Comparison of ENCODE assay signal across 26 cellular contexts in genomic region chr2:64753384-64753783, GRCh38.
A peak's percentile ranks its signal among the peaks of the same experiment; 100 is the strongest.
DNase-seq lines count a peak whose midpoint lies in the region; ATAC-seq and TF ChIP-seq lines count a peak whose summit lies in the region.
"Had no signal": no experiment of that assay in that cellular context is flagged by ENCODE, and none has a peak within 500 bp of the region (broad histone marks: within the 10 kb centered on the region; RNA-seq: fewer than 3 reads in every experiment).

No MANE protein-coding gene starts in this region.

- H3K27me3 ChIP-seq in CD4-positive, CD25-positive, alpha-beta regulatory T cell (ENCODE audit: control insufficient read depth, insufficient read depth, low read length): no peaks in the 10 kb centered on the region
- H3K27me3 ChIP-seq: SJSA1, tibial nerve had no signal

- TF ChIP-seq CTCF in neural crest cell (conservative IDR thresholded peaks at IDR 0.05) (no peak), CD14-positive monocyte (IDR thresholded peaks at IDR 0.05) (no peak)

- DNase-seq in CD4-positive, CD25-positive, alpha-beta regulatory T cell: no peak
- DNase-seq in G401 (ENCODE audit: low spot score): peak; percentile 19
- DNase-seq in activated T-helper 1 cell treated with anti-CD3 and anti-CD28 coated beads, Interleukin-12 subunit alpha, Interleukin-12 subunit beta, Interleukin-2, Interleukin-4 antibody, amounts not matched to agents 30 ng/mL and 10 ng/mL and 1 ng/mL, durations not matched to agents 14 hours and 24 hours and 36 hours (ENCODE audit: low spot score): no peak
- no peak for DNase-seq in neural crest cell (ENCODE audit: low read depth, low spot score)
- DNase-seq in SKM-1 (lab: John Stamatoyannopoulos, UW; ENCODE audit: unreplicated experiment): no peak
- DNase-seq in Right ventricle myocardium superior: no peak
- no peak for DNase-seq in CD14-positive monocyte (ENCODE audit: low spot score)
- DNase-seq: activated CD4-positive, alpha-beta T cell treated with anti-CD3 and anti-CD28 coated beads, Interleukin-2, amount 10 ng/mL, durations not matched to agents 7 days and 5 days; activated gamma-delta T cell treated with Interleukin-2 at 50 U/mL for 16 hours; activated naive CD8-positive, alpha-beta T cell treated with anti-CD3 and anti-CD28 coated beads, Interleukin-2, amount 50 U/mL, for 24 hours; activated T-cell treated with anti-CD3 and anti-CD28 coated beads, Interleukin-2, amount 50 U/mL, for 4 hours; central memory CD4-positive, alpha-beta T cell; NCI-H1092; NCI-H1694 treated with DMSO at 0.1 percent for 48 hours; NCI-H2227 treated with DMSO at 0.1 percent for 48 hours; NCI-H526 treated with DMSO at 0.1 percent for 48 hours; stimulated activated CD4-positive, alpha-beta T cell treated with anti-CD3 and anti-CD28 coated beads, Interleukin-12 subunit alpha, Interleukin-12 subunit beta, amount 100 ng/mL, for 4 hours; stimulated activated CD4-positive, alpha-beta T cell treated with anti-CD3 and anti-CD28 coated beads, Interleukin-2, amount 100 ng/mL, for 48 hours; T-cell had no signal

- no peak overlapping the region for H3K27ac Mint-ChIP-seq in CD4-positive, CD25-positive, alpha-beta regulatory T cell
- H3K27ac Mint-ChIP-seq in activated T-helper 1 cell treated with anti-CD3 and anti-CD28 coated beads, Interleukin-12 subunit alpha, Interleukin-12 subunit beta, Interleukin-2, Interleukin-4 antibody, amounts not matched to agents 30 ng/mL and 10 ng/mL and 1 ng/mL, durations not matched to agents 14 hours and 24 hours and 36 hours: no peak overlapping the region
- H3K27ac Mint-ChIP-seq in neural crest cell (ENCODE audit: unreplicated experiment): no peak overlapping the region
- H3K27ac Mint-ChIP-seq in CD14-positive monocyte: no peak overlapping the region
- H3K27ac Mint-ChIP-seq: activated naive CD8-positive, alpha-beta T cell treated with anti-CD3 and anti-CD28 coated beads, Interleukin-2, amount 50 U/mL, for 24 hours; memory B cell had no signal

- ATAC-seq in CD4-positive, CD25-positive, alpha-beta regulatory T cell (ENCODE audit: low read depth in 2 of 2): no peak
- no peak for ATAC-seq in Right ventricle myocardium superior (ENCODE audit: poor library complexity)
- ATAC-seq: activated naive CD8-positive, alpha-beta T cell treated with anti-CD3 and anti-CD28 coated beads, Interleukin-2, amount 50 U/mL, for 24 hours; activated T-cell treated with anti-CD3 and anti-CD28 coated beads, Interleukin-2, amount 50 U/mL, for 4 hours; sciatic nerve; T-cell had no signal

- no peaks in the 10 kb centered on the region for H3K27me3 Mint-ChIP-seq in CD4-positive, CD25-positive, alpha-beta regulatory T cell
- H3K27me3 Mint-ChIP-seq in activated T-helper 1 cell treated with anti-CD3 and anti-CD28 coated beads, Interleukin-12 subunit alpha, Interleukin-12 subunit beta, Interleukin-2, Interleukin-4 antibody, amounts not matched to agents 30 ng/mL and 10 ng/mL and 1 ng/mL, durations not matched to agents 14 hours and 24 hours and 36 hours (ENCODE audit: insufficient read depth): no peaks in the 10 kb centered on the region
- peaks cover 7% of the 10 kb centered on the region for H3K27me3 Mint-ChIP-seq in neural crest cell (ENCODE audit: low read depth)
- H3K27me3 Mint-ChIP-seq in CD14-positive monocyte (ENCODE audit: low read depth in 3 of 3): no peaks in the 10 kb centered on the region
- H3K27me3 Mint-ChIP-seq: activated CD4-positive, alpha-beta T cell treated with anti-CD3 and anti-CD28 coated beads, Interleukin-2, amount 10 ng/mL, durations not matched to agents 7 days and 5 days; activated naive CD8-positive, alpha-beta T cell treated with anti-CD3 and anti-CD28 coated beads, Interleukin-2, amount 50 U/mL, for 24 hours; memory B cell; T-cell had no signal

- no peak overlapping the region for H3K27ac ChIP-seq in CD4-positive, CD25-positive, alpha-beta regulatory T cell (ENCODE audit: insufficient read depth, low read length, poor library complexity, severe bottlenecking)
- H3K27ac ChIP-seq: C4-2B, SJSA1 had no signal

- intact Hi-C loops in activated T-helper 1 cell treated with anti-CD3 and anti-CD28 coated beads, Interleukin-12 subunit alpha, Interleukin-12 subunit beta, Interleukin-2, Interleukin-4 antibody, amounts not matched to agents 30 ng/mL and 10 ng/mL and 1 ng/mL, durations not matched to agents 14 hours and 24 hours and 36 hours (cut with micrococcal nuclease): loop anchor here (5.0 to 10.0 kb wide), 6 partner anchors 54 to 611 kb away; partner anchors contain the start of genes CEP68, PELI1, RAB1A and SLC1A4
- intact Hi-C loops in Right ventricle myocardium superior (cut with DNase I) (loop anchor here (5.0 kb wide), 2 partner anchors 101 to 104 kb away; partner anchors contain the start of gene SERTAD2), CD14-positive monocyte (cut with micrococcal nuclease) (loop anchor here in 1 of 2 donors (5.0 kb wide), 1 partner anchor 114 kb away; no protein-coding TSS in a partner anchor)

- H3K4me1 Mint-ChIP-seq in CD4-positive, CD25-positive, alpha-beta regulatory T cell: peaks cover 11 to 23% (median 18%) of the 10 kb centered on the region in 4 donors
- peaks cover 28% of the 10 kb centered on the region for H3K4me1 Mint-ChIP-seq in activated T-helper 1 cell treated with anti-CD3 and anti-CD28 coated beads, Interleukin-12 subunit alpha, Interleukin-12 subunit beta, Interleukin-2, Interleukin-4 antibody, amounts not matched to agents 30 ng/mL and 10 ng/mL and 1 ng/mL, durations not matched to agents 14 hours and 24 hours and 36 hours (ENCODE audit: low read depth)
- H3K4me1 Mint-ChIP-seq in neural crest cell: peaks cover 18% of the 10 kb centered on the region
- peaks cover 27% of the 10 kb centered on the region for H3K4me1 Mint-ChIP-seq in CD14-positive monocyte

- H3K9me3 ChIP-seq in CD4-positive, CD25-positive, alpha-beta regulatory T cell (ENCODE audit: control insufficient read depth in 2 of 2, low read length in 2 of 2): no peaks in the 10 kb centered on the region
- H3K9me3 ChIP-seq: prostate gland, SJSA1 had no signal

- H3K4me3 Mint-ChIP-seq in CD4-positive, CD25-positive, alpha-beta regulatory T cell: peak overlapping the region; percentile 20 to 54 (median 48)
- peak overlapping the region; percentile 11 for H3K4me3 Mint-ChIP-seq in activated T-helper 1 cell treated with anti-CD3 and anti-CD28 coated beads, Interleukin-12 subunit alpha, Interleukin-12 subunit beta, Interleukin-2, Interleukin-4 antibody, amounts not matched to agents 30 ng/mL and 10 ng/mL and 1 ng/mL, durations not matched to agents 14 hours and 24 hours and 36 hours
- H3K4me3 Mint-ChIP-seq in neural crest cell (peak overlapping the region; percentile 39), CD14-positive monocyte (no peak overlapping the region)
- H3K4me3 Mint-ChIP-seq: activated naive CD8-positive, alpha-beta T cell treated with anti-CD3 and anti-CD28 coated beads, Interleukin-2, amount 50 U/mL, for 24 hours; memory B cell had no signal

- H3K36me3 Mint-ChIP-seq in CD4-positive, CD25-positive, alpha-beta regulatory T cell: no peaks in the 10 kb centered on the region
- peaks cover 2% of the 10 kb centered on the region for H3K36me3 Mint-ChIP-seq in activated T-helper 1 cell treated with anti-CD3 and anti-CD28 coated beads, Interleukin-12 subunit alpha, Interleukin-12 subunit beta, Interleukin-2, Interleukin-4 antibody, amounts not matched to agents 30 ng/mL and 10 ng/mL and 1 ng/mL, durations not matched to agents 14 hours and 24 hours and 36 hours (ENCODE audit: low read depth)
- H3K36me3 Mint-ChIP-seq in neural crest cell (ENCODE audit: low read depth) (no peaks in the 10 kb centered on the region), CD14-positive monocyte (no peaks in the 10 kb centered on the region)
- H3K36me3 Mint-ChIP-seq: memory B cell, T-cell had no signal

- no peaks in the 10 kb centered on the region for H3K36me3 ChIP-seq in CD4-positive, CD25-positive, alpha-beta regulatory T cell (ENCODE audit: control insufficient read depth, insufficient read depth, low read length)
- H3K36me3 ChIP-seq: prostate gland, SJSA1, tibial nerve had no signal

- in situ Hi-C loops in G401 (cut with HindIII; ENCODE audit: low sequenced_read_pairs): no loop called here

- H3K4me3 ChIP-seq in CD4-positive, CD25-positive, alpha-beta regulatory T cell (ENCODE audit: low read depth, low read length): no peak overlapping the region
- H3K4me3 ChIP-seq: GM23248, prostate gland, SJSA1, tibial nerve had no signal

- peaks cover 18% of the 10 kb centered on the region for H3K4me1 ChIP-seq in CD4-positive, CD25-positive, alpha-beta regulatory T cell (ENCODE audit: control insufficient read depth, insufficient read depth, low read length, poor library complexity, severe bottlenecking)

- peaks cover 0 to 2% (median 0%) of the 10 kb centered on the region in 7 donors for H3K9me3 Mint-ChIP-seq in CD4-positive, CD25-positive, alpha-beta regulatory T cell
- H3K9me3 Mint-ChIP-seq in activated T-helper 1 cell treated with anti-CD3 and anti-CD28 coated beads, Interleukin-12 subunit alpha, Interleukin-12 subunit beta, Interleukin-2, Interleukin-4 antibody, amounts not matched to agents 30 ng/mL and 10 ng/mL and 1 ng/mL, durations not matched to agents 14 hours and 24 hours and 36 hours: peaks cover 3% of the 10 kb centered on the region
- peaks cover 6% of the 10 kb centered on the region for H3K9me3 Mint-ChIP-seq in neural crest cell
- H3K9me3 Mint-ChIP-seq in CD14-positive monocyte: peaks cover 0 to 5% (median 0%) of the 10 kb centered on the region in 7 donors
- H3K9me3 Mint-ChIP-seq: activated naive CD8-positive, alpha-beta T cell treated with anti-CD3 and anti-CD28 coated beads, Interleukin-2, amount 50 U/mL, for 24 hours; activated T-cell treated with anti-CD3 and anti-CD28 coated beads, Interleukin-2, amount 50 U/mL, for 4 hours; memory B cell; T-cell had no signal

Comparison
In these comparisons a context has a peak if more than half of its experiments do, and no peak if none do; other contexts are left out.
1. H3K4me3 Mint-ChIP-seq: peak in CD4-positive, CD25-positive, alpha-beta regulatory T cell (4 of 4), activated T-helper 1 cell treated with anti-CD3 and anti-CD28 coated beads, Interleukin-12 subunit alpha, Interleukin-12 subunit beta, Interleukin-2, Interleukin-4 antibody, amounts not matched to agents 30 ng/mL and 10 ng/mL and 1 ng/mL, durations not matched to agents 14 hours and 24 hours and 36 hours (single experiment) and neural crest cell (single experiment); none in CD14-positive monocyte (0 of 2).